21 cellular contexts compared by ENCODE assay signal in genomic region chr4:80255374-80256095, GRCh38. TPM values are rescaled to one million over a fixed set of nuclear protein-coding genes. Genes with fewer than 3 reads are reported as not detected.
DNase-seq lines count a peak whose midpoint lies in the region; ATAC-seq, FAIRE-seq and TF ChIP-seq lines count a peak whose summit lies in the region.
"Had no signal": no experiment of that assay in that cellular context is flagged by ENCODE, and none has a peak within 500 bp of the region (broad histone marks: within the 10 kb centered on the region; RNA-seq: fewer than 3 reads in every experiment).

No MANE protein-coding gene starts in this region.

- DNase-seq in ELR (ENCODE audit: low read depth) (peak; percentile 54), MG63 (no peak), astrocyte (ENCODE audit: low read depth) (peak; percentile 43), osteoblast (ENCODE audit: insufficient read length, low spot score, missing footprints) (no peak), GM19238 (ENCODE audit: insufficient read length, low spot score) (no peak), DMS53 treated with DMSO at 0.1 percent for 48 hours (lab: John Stamatoyannopoulos, UW; ENCODE audit: unreplicated experiment) (no peak)
- no peak for DNase-seq in activated naive CD8-positive, alpha-beta T cell treated with anti-CD3 and anti-CD28 coated beads for 36 hours
- DNase-seq: activated naive CD8-positive, alpha-beta T cell treated with anti-CD3 and anti-CD28 coated beads, Interleukin-2, amount 50 U/mL, for 24 hours; C1 segment of cervical spinal cord; NCI-H1436 treated with DMSO at 0.1 percent for 48 hours; NCI-H82; PC-9; stimulated activated CD4-positive, alpha-beta T cell treated with anti-CD3 and anti-CD28 coated beads, Interleukin-4, amount 100 ng/mL, for 1 hour; stimulated activated naive CD8-positive, alpha-beta T cell treated with anti-CD3 and anti-CD28 coated beads, Interleukin-15, amount 100 ng/mL, for 72 hours; T-helper 9 cell; trophoblast cell had no signal

- FAIRE-seq in astrocyte (lab: Jason Lieb, UNC), result peak; percentile 90

- H3K27ac Mint-ChIP-seq in astrocyte (ENCODE audit: unreplicated experiment), result no peak overlapping the region
- H3K27ac Mint-ChIP-seq in activated naive CD8-positive, alpha-beta T cell treated with anti-CD3 and anti-CD28 coated beads for 36 hours, result no peak overlapping the region
- H3K27ac Mint-ChIP-seq: activated naive CD8-positive, alpha-beta T cell treated with anti-CD3 and anti-CD28 coated beads, Interleukin-2, amount 50 U/mL, for 24 hours; activated T-helper 1 cell treated with anti-CD3 and anti-CD28 coated beads, Interleukin-12 subunit alpha, Interleukin-12 subunit beta, Interleukin-2, Interleukin-4 antibody, amounts not matched to agents 30 ng/mL and 10 ng/mL and 1 ng/mL, durations not matched to agents 14 hours and 24 hours and 36 hours; stimulated activated naive CD8-positive, alpha-beta T cell treated with anti-CD3 and anti-CD28 coated beads, Interleukin-15, amount 100 ng/mL, for 72 hours had no signal

- no peak overlapping the region for H3K4me3 Mint-ChIP-seq in astrocyte (ENCODE audit: unreplicated experiment)
- H3K4me3 Mint-ChIP-seq in activated naive CD8-positive, alpha-beta T cell treated with anti-CD3 and anti-CD28 coated beads for 36 hours, result no peak overlapping the region
- H3K4me3 Mint-ChIP-seq: activated naive CD8-positive, alpha-beta T cell treated with anti-CD3 and anti-CD28 coated beads, Interleukin-2, amount 50 U/mL, for 24 hours; activated T-helper 1 cell treated with anti-CD3 and anti-CD28 coated beads, Interleukin-12 subunit alpha, Interleukin-12 subunit beta, Interleukin-2, Interleukin-4 antibody, amounts not matched to agents 30 ng/mL and 10 ng/mL and 1 ng/mL, durations not matched to agents 14 hours and 24 hours and 36 hours; stimulated activated naive CD8-positive, alpha-beta T cell treated with anti-CD3 and anti-CD28 coated beads, Interleukin-15, amount 100 ng/mL, for 72 hours had no signal

- TF ChIP-seq CTCF in astrocyte (IDR thresholded peaks at IDR 0.05; ENCODE audit: insufficient read depth, low read depth, low read length) (no peak), osteoblast (IDR thresholded peaks at IDR 0.05; ENCODE audit: extremely low read depth, low read depth, low read length) (no peak)

- H4K20me1 ChIP-seq in astrocyte (ENCODE audit: insufficient read depth, low read length), result no peaks in the 10 kb centered on the region
- no peaks in the 10 kb centered on the region for H4K20me1 ChIP-seq in osteoblast (ENCODE audit: insufficient read depth, low read length)

- H3K4me1 Mint-ChIP-seq in astrocyte (ENCODE audit: low read depth, unreplicated experiment), result no peaks in the 10 kb centered on the region
- no peaks in the 10 kb centered on the region for H3K4me1 Mint-ChIP-seq in activated naive CD8-positive, alpha-beta T cell treated with anti-CD3 and anti-CD28 coated beads for 36 hours
- H3K4me1 Mint-ChIP-seq: activated naive CD8-positive, alpha-beta T cell treated with anti-CD3 and anti-CD28 coated beads, Interleukin-2, amount 50 U/mL, for 24 hours; stimulated activated naive CD8-positive, alpha-beta T cell treated with anti-CD3 and anti-CD28 coated beads, Interleukin-15, amount 100 ng/mL, for 72 hours had no signal

- H3K36me3 Mint-ChIP-seq in astrocyte (ENCODE audit: low read depth, unreplicated experiment), result no peaks in the 10 kb centered on the region
- H3K36me3 Mint-ChIP-seq in activated naive CD8-positive, alpha-beta T cell treated with anti-CD3 and anti-CD28 coated beads for 36 hours, result no peaks in the 10 kb centered on the region

- H3K4me3 ChIP-seq in MG63 (peak overlapping the region; percentile 26), astrocyte (ENCODE audit: insufficient read depth, low read depth, low read length) (no peak overlapping the region), osteoblast (ENCODE audit: insufficient read depth, low read length) (peak overlapping the region; percentile 56)
- H3K4me3 ChIP-seq: cardiac muscle cell, PC-9, smooth muscle cell had no signal

- H3K9me3 ChIP-seq in MG63 (no peaks in the 10 kb centered on the region), astrocyte (ENCODE audit: insufficient read depth, low read depth, low read length) (no peaks in the 10 kb centered on the region), osteoblast (ENCODE audit: low read depth, low read length) (no peaks in the 10 kb centered on the region)

- no peaks in the 10 kb centered on the region for H3K9me3 Mint-ChIP-seq in astrocyte (ENCODE audit: unreplicated experiment)
- no peaks in the 10 kb centered on the region for H3K9me3 Mint-ChIP-seq in activated naive CD8-positive, alpha-beta T cell treated with anti-CD3 and anti-CD28 coated beads for 36 hours
- H3K9me3 Mint-ChIP-seq: activated naive CD8-positive, alpha-beta T cell treated with anti-CD3 and anti-CD28 coated beads, Interleukin-2, amount 50 U/mL, for 24 hours; activated T-helper 1 cell treated with anti-CD3 and anti-CD28 coated beads, Interleukin-12 subunit alpha, Interleukin-12 subunit beta, Interleukin-2, Interleukin-4 antibody, amounts not matched to agents 30 ng/mL and 10 ng/mL and 1 ng/mL, durations not matched to agents 14 hours and 24 hours and 36 hours; stimulated activated naive CD8-positive, alpha-beta T cell treated with anti-CD3 and anti-CD28 coated beads, Interleukin-15, amount 100 ng/mL, for 72 hours had no signal

- peak overlapping the region; percentile 29 for H3K9ac ChIP-seq in astrocyte (ENCODE audit: low read length)

- H3K36me3 ChIP-seq in MG63, result no peaks in the 10 kb centered on the region
- H3K36me3 ChIP-seq in astrocyte (ENCODE audit: insufficient read depth, low read length), result no peaks in the 10 kb centered on the region
- H3K36me3 ChIP-seq in osteoblast (ENCODE audit: insufficient read depth, low read length), result no peaks in the 10 kb centered on the region
- H3K36me3 ChIP-seq: cardiac muscle cell had no signal

- H3K79me2 ChIP-seq in astrocyte (ENCODE audit: insufficient read depth, low read length), result no peaks in the 10 kb centered on the region
- peaks cover 2% of the 10 kb centered on the region for H3K79me2 ChIP-seq in osteoblast (ENCODE audit: insufficient read depth, low read length)

- H3K4me2 ChIP-seq in astrocyte (ENCODE audit: low read length) (peak overlapping the region; percentile 59), osteoblast (ENCODE audit: insufficient read depth, low read length) (peak overlapping the region; percentile 84)
- H3K4me2 ChIP-seq: PC-9, smooth muscle cell had no signal

- H2AFZ ChIP-seq in astrocyte (ENCODE audit: low read depth, low read length) (no peak overlapping the region), osteoblast (ENCODE audit: low read length) (peak overlapping the region; percentile 58)
- H2AFZ ChIP-seq: PC-9 had no signal

- H3K4me1 ChIP-seq in astrocyte (ENCODE audit: insufficient read depth, low read length) (no peaks in the 10 kb centered on the region), osteoblast (ENCODE audit: insufficient read depth, low read length) (peaks cover 61% of the 10 kb centered on the region)

- H3K27ac ChIP-seq in astrocyte (ENCODE audit: low read depth, low read length), result peak overlapping the region; percentile 57
- peak overlapping the region; percentile 92 for H3K27ac ChIP-seq in osteoblast (ENCODE audit: low read depth, low read length)
- H3K27ac ChIP-seq: cardiac muscle cell, PC-9 had no signal

- H3K27me3 ChIP-seq in MG63, result no peaks in the 10 kb centered on the region
- no peaks in the 10 kb centered on the region for H3K27me3 ChIP-seq in astrocyte (ENCODE audit: insufficient read depth, low read length)
- H3K27me3 ChIP-seq in osteoblast (ENCODE audit: insufficient read depth, low read length), result no peaks in the 10 kb centered on the region

- peaks cover 20% of the 10 kb centered on the region for H3K27me3 Mint-ChIP-seq in astrocyte (ENCODE audit: low read depth, unreplicated experiment)
- peaks cover 24% of the 10 kb centered on the region for H3K27me3 Mint-ChIP-seq in activated naive CD8-positive, alpha-beta T cell treated with anti-CD3 and anti-CD28 coated beads for 36 hours

- ATAC-seq in GM19463 (IDR thresholded peaks at IDR 0.05; ENCODE audit: unreplicated experiment), result no peak
- ATAC-seq: activated naive CD8-positive, alpha-beta T cell treated with anti-CD3 and anti-CD28 coated beads, Interleukin-2, amount 50 U/mL, for 24 hours; stimulated activated naive CD8-positive, alpha-beta T cell treated with anti-CD3 and anti-CD28 coated beads, Interleukin-15, amount 100 ng/mL, for 72 hours had no signal

RNA-seq across cellular contexts. Expression of gene FGF5, which starts 10.9 kb away (rescaled TPM):
- total RNA-seq in MG63 (2014; rRNA removed; shearing (Covaris generic); ENCODE audit: low replicate concordance), result 19.4 and 20.8 TPM in 2 replicates
- total RNA-seq in astrocyte (2.1 and 2.4 TPM in 2 replicates), osteoblast (7.7 and 10.5 TPM in 2 replicates)
- not detected for total RNA-seq in activated naive CD8-positive, alpha-beta T cell treated with anti-CD3 and anti-CD28 coated beads for 36 hours
- total RNA-seq: activated T-helper 1 cell treated with anti-CD3 and anti-CD28 coated beads, Interleukin-12 subunit alpha, Interleukin-12 subunit beta, Interleukin-2, Interleukin-4 antibody, amounts not matched to agents 30 ng/mL and 10 ng/mL and 1 ng/mL, durations not matched to agents 14 hours and 24 hours and 36 hours; mononuclear cell; PC-9; smooth muscle cell had no signal

RNA-seq across cellular contexts. Expression of gene PRDM8, which starts 58.2 kb away (rescaled TPM):
- 0.49 and 3.6 TPM in 2 replicates for total RNA-seq in MG63 (2014; rRNA removed; shearing (Covaris generic); ENCODE audit: low replicate concordance)
- total RNA-seq in astrocyte (0.19 and 0.25 TPM in 2 replicates), osteoblast (3.6 and 5.0 TPM in 2 replicates)
- 1 to 10 TPM; 1.3 to 2.3 TPM for total RNA-seq in activated naive CD8-positive, alpha-beta T cell treated with anti-CD3 and anti-CD28 coated beads for 36 hours

Comparison
In these comparisons a context has a peak if more than half of its experiments do, and no peak if none do; other contexts are left out.
1. DNase-seq: peak in ELR (single experiment) and astrocyte (single experiment); none in MG63 (single experiment), osteoblast (single experiment), activated naive CD8-positive, alpha-beta T cell treated with anti-CD3 and anti-CD28 coated beads for 36 hours (single experiment), GM19238 (single experiment) and DMS53 treated with DMSO at 0.1 percent for 48 hours (single experiment).